12 cellular contexts compared by ENCODE assay signal in the genomic region with DNA sequence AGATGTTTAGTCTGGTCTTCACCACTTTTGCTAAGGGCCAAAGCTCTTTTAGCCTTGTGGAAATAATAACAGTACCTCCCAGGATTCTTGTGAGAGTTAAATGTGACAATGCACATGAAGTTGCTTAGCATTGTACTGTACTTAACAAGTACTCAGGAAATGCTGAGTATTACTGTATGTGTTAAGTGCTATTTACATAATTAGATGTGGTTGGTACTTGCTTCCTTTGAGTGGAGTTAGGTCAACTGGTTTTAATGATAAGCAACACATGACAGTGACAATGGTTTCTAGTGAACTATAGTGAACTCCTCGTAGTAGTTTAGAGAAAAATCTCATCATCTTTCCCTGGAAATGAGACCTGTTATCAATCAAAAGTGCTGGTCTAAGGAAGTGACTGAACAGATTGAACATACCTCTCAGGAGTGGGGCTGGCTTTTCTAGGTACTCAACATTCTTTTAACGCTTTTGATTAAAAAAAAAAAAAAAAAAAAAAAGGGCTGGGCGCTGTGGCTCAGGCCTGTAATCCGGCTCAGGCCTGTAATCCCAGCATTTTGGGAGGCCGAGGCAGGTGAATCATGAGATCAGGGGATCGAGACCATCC. TPM values are rescaled to one million over a fixed set of nuclear protein-coding genes. Genes with fewer than 3 reads are reported as not detected.
A peak's percentile ranks its signal among the peaks of the same experiment; 100 is the strongest.
DNase-seq lines count a peak whose midpoint lies in the region; ATAC-seq, FAIRE-seq and TF ChIP-seq lines count a peak whose summit lies in the region.
"Had no signal": no experiment of that assay in that cellular context is flagged by ENCODE, and none has a peak within 500 bp of the region (broad histone marks: within the 10 kb centered on the region; RNA-seq: fewer than 3 reads in every experiment).

No MANE protein-coding gene starts in this region.

- H3K9ac ChIP-seq in SU-DHL-6 (ENCODE audit: low read length) (peak overlapping the region; percentile 50), PC-3 (ENCODE audit: low read length) (no peak overlapping the region)

- H3K27ac Mint-ChIP-seq in activated naive CD4-positive, alpha-beta T cell treated with anti-CD3 and anti-CD28 coated beads, Interleukin-2, amount 10 ng/mL, durations not matched to agents 7 days and 5 days, result no peak overlapping the region
- H3K27ac Mint-ChIP-seq: activated T-cell treated with anti-CD3 and anti-CD28 coated beads, Interleukin-2, amount 50 U/mL, for 72 hours; T-helper 2 cell treated with Interferon-gamma antibody and Interleukin-4, amounts not matched to agents 5 μg/mL and 100 μg/mL, for 36 hours had no signal

- ATAC-seq in GM19438 (IDR thresholded peaks at IDR 0.05; ENCODE audit: low read depth, unreplicated experiment) (peak; percentile 44), HG03025 (IDR thresholded peaks at IDR 0.05; ENCODE audit: low FRiP score, unreplicated experiment) (peak; percentile 46), PC-3 (no peak)

- H3K27me3 ChIP-seq in SU-DHL-6 (ENCODE audit: low read length) (no peaks in the 10 kb centered on the region), PC-3 (ENCODE audit: low read length) (no peaks in the 10 kb centered on the region)

- no peaks in the 10 kb centered on the region for H3K9me2 ChIP-seq in SU-DHL-6 (replicated peaks; ENCODE audit: insufficient read depth, low read length)
- H3K9me2 ChIP-seq in PC-3 (replicated peaks; ENCODE audit: low read length), result no peaks in the 10 kb centered on the region

- no peaks in the 10 kb centered on the region for H3K36me3 ChIP-seq in SU-DHL-6 (ENCODE audit: low read length)
- H3K36me3 ChIP-seq in PC-3 (ENCODE audit: low read depth, low read length), result no peaks in the 10 kb centered on the region
- H3K36me3 ChIP-seq: prostate gland had no signal

- H3F3A ChIP-seq in SU-DHL-6 (ENCODE audit: insufficient read depth) (peaks cover 45% of the 10 kb centered on the region), PC-3 (ENCODE audit: low read length, unreplicated experiment) (no peaks in the 10 kb centered on the region)

- no TSS peak for BruUV-seq in PC-3 (replicated peaks; lab: Mats Ljungman, UMichigan)

- H3K4me2 ChIP-seq in SU-DHL-6 (ENCODE audit: low read depth, low read length, poor library complexity, severe bottlenecking), result peak overlapping the region; percentile 60
- H3K4me2 ChIP-seq in PC-3 (ENCODE audit: low read length), result no peak overlapping the region

- no peak for TF ChIP-seq CTCF in SU-DHL-6 (IDR thresholded peaks at IDR 0.05; ENCODE audit: insufficient read depth, low read length, poor library complexity, severe bottlenecking)
- TF ChIP-seq CTCF in PC-3 (conservative IDR thresholded peaks at IDR 0.05; ENCODE audit: low read depth, low read length), result no peak

- H3K27ac ChIP-seq in SU-DHL-6 (ENCODE audit: low read depth, low read length) (peak overlapping the region; percentile 96), PC-3 (ENCODE audit: low read length) (no peak overlapping the region)
- H3K27ac ChIP-seq: prostate gland had no signal

- peaks cover 7% of the 10 kb centered on the region for H3K4me1 Mint-ChIP-seq in activated naive CD4-positive, alpha-beta T cell treated with anti-CD3 and anti-CD28 coated beads, Interleukin-2, amount 10 ng/mL, durations not matched to agents 7 days and 5 days

- intact Hi-C loops in PC-3 (cut with micrococcal nuclease), result no loop called here

- DNase-seq in GM12892 (ENCODE audit: insufficient read length) (no peak), PC-3 (no peak), Kasumi-1 (lab: John Stamatoyannopoulos, UW) (no peak), putamen (ENCODE audit: low spot score) (no peak)
- DNase-seq in activated naive CD4-positive, alpha-beta T cell treated with anti-CD3 and anti-CD28 coated beads, Interleukin-2, amount 10 ng/mL, durations not matched to agents 7 days and 5 days, result no peak
- DNase-seq: activated T-cell treated with anti-CD3 and anti-CD28 coated beads, Interleukin-2, amount 50 U/mL, for 72 hours; NCI-H446 treated with DMSO at 0.1 percent for 48 hours had no signal

- no peaks in the 10 kb centered on the region for H3K9me3 ChIP-seq in SU-DHL-6 (ENCODE audit: insufficient read depth, low read length)
- no peaks in the 10 kb centered on the region for H3K9me3 ChIP-seq in PC-3 (ENCODE audit: low read length)
- H3K9me3 ChIP-seq: prostate gland had no signal

- no peaks in the 10 kb centered on the region for H3K4me1 ChIP-seq in PC-3 (ENCODE audit: insufficient read depth, low read length)
- H3K4me1 ChIP-seq: prostate gland had no signal

- no peaks in the 10 kb centered on the region for H3K9me3 Mint-ChIP-seq in activated naive CD4-positive, alpha-beta T cell treated with anti-CD3 and anti-CD28 coated beads, Interleukin-2, amount 10 ng/mL, durations not matched to agents 7 days and 5 days
- H3K9me3 Mint-ChIP-seq: activated T-cell treated with anti-CD3 and anti-CD28 coated beads, Interleukin-2, amount 50 U/mL, for 72 hours; T-helper 2 cell treated with Interferon-gamma antibody and Interleukin-4, amounts not matched to agents 5 μg/mL and 100 μg/mL, for 36 hours had no signal

- peak; percentile 17 for FAIRE-seq in GM12892 (lab: Jason Lieb, UNC)

- no peak for TF ChIP-seq POLR2A in GM12892 (IDR thresholded peaks at IDR 0.05; ENCODE audit: low read depth, low read length)

- H4K20me1 ChIP-seq in SU-DHL-6 (ENCODE audit: low read depth, low read length) (no peaks in the 10 kb centered on the region), PC-3 (ENCODE audit: low read length) (no peaks in the 10 kb centered on the region)

- H3K36me3 Mint-ChIP-seq in activated naive CD4-positive, alpha-beta T cell treated with anti-CD3 and anti-CD28 coated beads, Interleukin-2, amount 10 ng/mL, durations not matched to agents 7 days and 5 days, result no peaks in the 10 kb centered on the region

- H2AFZ ChIP-seq in SU-DHL-6 (ENCODE audit: low read depth, low read length, severe bottlenecking) (peak overlapping the region; percentile 82), PC-3 (ENCODE audit: low read length) (no peak overlapping the region)

- H3K4me3 Mint-ChIP-seq in activated naive CD4-positive, alpha-beta T cell treated with anti-CD3 and anti-CD28 coated beads, Interleukin-2, amount 10 ng/mL, durations not matched to agents 7 days and 5 days, result no peak overlapping the region
- H3K4me3 Mint-ChIP-seq: activated T-cell treated with anti-CD3 and anti-CD28 coated beads, Interleukin-2, amount 50 U/mL, for 72 hours; T-helper 2 cell treated with Interferon-gamma antibody and Interleukin-4, amounts not matched to agents 5 μg/mL and 100 μg/mL, for 36 hours had no signal

- H3K27me3 Mint-ChIP-seq in activated naive CD4-positive, alpha-beta T cell treated with anti-CD3 and anti-CD28 coated beads, Interleukin-2, amount 10 ng/mL, durations not matched to agents 7 days and 5 days, result peaks cover 10% of the 10 kb centered on the region

- H3K79me2 ChIP-seq in SU-DHL-6 (ENCODE audit: insufficient read depth, low read length), result no peaks in the 10 kb centered on the region
- H3K79me2 ChIP-seq in PC-3 (ENCODE audit: low read length), result no peaks in the 10 kb centered on the region

- peak overlapping the region; percentile 34 for H3K4me3 ChIP-seq in SU-DHL-6 (ENCODE audit: insufficient read depth, low read length, poor library complexity, severe bottlenecking)
- H3K4me3 ChIP-seq in PC-3 (ENCODE audit: low read length), result no peak overlapping the region
- H3K4me3 ChIP-seq: prostate gland had no signal

- CTCF ChIA-PET in PC-3 (lab: Charles Lee), result no interaction called here
- CTCF ChIA-PET in activated naive CD4-positive, alpha-beta T cell treated with anti-CD3 and anti-CD28 coated beads, Interleukin-2, amount 10 ng/mL, durations not matched to agents 7 days and 5 days (lab: Charles Lee), result no interaction called here

- POLR2A ChIA-PET in PC-3 (lab: Charles Lee; ENCODE audit: unreplicated experiment), result no interaction called here

RNA-seq across cellular contexts. Expression of a gene that starts 29.2 kb away (rescaled TPM):
- polyA plus RNA-seq in GM12892 (2012; ENCODE audit: missing spikeins), result 7.3 TPM
- total RNA-seq in PC-3 (2014; rRNA removed), result 1.9 and 4.2 TPM in 2 replicates
